In the genomic region with DNA sequence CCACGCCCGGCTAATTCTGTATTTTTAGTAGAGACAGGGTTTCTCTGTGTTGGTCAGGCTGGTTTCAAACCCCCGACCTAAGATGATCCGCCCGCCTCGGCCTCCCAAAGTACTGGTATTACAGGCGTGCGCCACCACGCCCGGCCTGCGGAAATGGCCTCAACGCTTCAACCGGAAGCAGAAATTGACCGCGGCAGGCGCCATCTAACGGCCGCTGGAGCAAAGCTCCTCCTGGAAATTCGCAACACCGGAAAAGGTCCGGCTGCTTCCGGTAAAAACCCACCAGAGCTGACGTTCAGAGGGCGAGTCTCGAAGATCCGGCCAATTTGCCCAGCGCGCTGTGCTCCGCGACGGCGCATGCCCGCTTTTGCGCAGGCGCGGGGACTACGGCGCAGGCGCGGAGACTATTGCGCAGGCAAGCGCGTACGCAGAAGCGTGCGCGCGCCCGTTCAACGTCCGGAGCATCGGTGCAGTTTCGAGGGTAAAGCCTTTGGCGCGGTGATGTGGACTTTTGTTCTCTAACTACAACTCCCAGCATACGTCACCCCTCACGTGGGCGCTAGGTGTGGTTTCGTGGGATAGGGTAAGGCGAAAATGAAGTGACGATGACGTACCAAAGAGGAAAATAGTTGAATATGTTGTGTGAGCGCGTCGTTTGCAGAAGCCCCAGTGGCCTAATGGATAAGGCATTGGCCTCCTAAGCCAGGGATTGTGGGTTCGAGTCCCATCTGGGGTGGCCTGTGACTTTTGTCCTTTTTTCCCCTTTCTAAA, we compare ENCODE assay signal across 8 cellular contexts. TPM values are rescaled to one million over a fixed set of nuclear protein-coding genes. Genes with fewer than 3 reads are reported as not detected.
DNase-seq lines count a peak whose midpoint lies in the region; TF ChIP-seq lines count a peak whose summit lies in the region.

No MANE protein-coding gene starts in this region.

- no peaks in the 10 kb centered on the region for H4K20me1 ChIP-seq in DOHH2 (ENCODE audit: control insufficient read depth, insufficient read depth, low read depth, low read length)
- no peaks in the 10 kb centered on the region for H4K20me1 ChIP-seq in GM23248 (ENCODE audit: insufficient read depth)
- H4K20me1 ChIP-seq in Karpas-422 (ENCODE audit: insufficient read depth, low read depth, low read length): no peaks in the 10 kb centered on the region

- peak overlapping the region; percentile 90 for H3K4me3 ChIP-seq in DOHH2 (ENCODE audit: low read length)
- H3K4me3 ChIP-seq in GM23248: peak overlapping the region; percentile 90
- H3K4me3 ChIP-seq in Karpas-422 (ENCODE audit: low read length): peak overlapping the region; percentile 95
- peak overlapping the region; percentile 59 to 98 (median 78) for H3K4me3 ChIP-seq in Peyer's patch
- H3K4me3 ChIP-seq in esophagus squamous epithelium: peak overlapping the region; percentile 57 to 100 (median 83)

- 1 to 2% methylated on average over 46 to 61 of the region's 66 CpGs for WGBS in GM23248 (ENCODE audit: low coverage in 1 of 2, low lambda C conversion rate in 2 of 2, missing lambda C conversion rate in 2 of 2), 2 experiments
- 0 to 3% methylated on average over 30 to 32 of the region's 66 CpGs for WGBS in esophagus squamous epithelium, 2 donors

- in situ Hi-C loops in GM23248 (cut with MboI): no loop called here

- H3K27ac ChIP-seq in DOHH2 (ENCODE audit: low read depth, low read length) (peak overlapping the region; percentile 96), GM23248 (peak overlapping the region; percentile 99), Karpas-422 (ENCODE audit: low read length) (peak overlapping the region; percentile 90), Peyer's patch (peak overlapping the region; percentile 91 to 100 (median 98)), esophagus squamous epithelium (peak overlapping the region; percentile 93 to 100 (median 100))

- peaks cover 16% of the 10 kb centered on the region for H3K36me3 ChIP-seq in DOHH2 (ENCODE audit: control insufficient read depth, low read length)
- no peaks in the 10 kb centered on the region for H3K36me3 ChIP-seq in GM23248 (ENCODE audit: low read depth)
- peaks cover 9% of the 10 kb centered on the region; the same call in 1 of the 2 replicates for H3K36me3 ChIP-seq in Karpas-422 (ENCODE audit: insufficient read depth, low read length)
- peaks cover 0 to under 1% (median 0%) of the 10 kb centered on the region in 3 donors for H3K36me3 ChIP-seq in Peyer's patch
- peaks cover 0 to 3% (median 0%) of the 10 kb centered on the region in 3 donors for H3K36me3 ChIP-seq in esophagus squamous epithelium

- H3K4me2 ChIP-seq in DOHH2 (ENCODE audit: low read length) (peak overlapping the region; percentile 92), GM23248 (ENCODE audit: unreplicated experiment) (peak overlapping the region; percentile 99), Karpas-422 (ENCODE audit: low read depth, low read length, poor library complexity, severe bottlenecking) (peak overlapping the region; percentile 88)

- TF ChIP-seq POLR2A in Peyer's patch (IDR thresholded peaks at IDR 0.05): peak in 1 of 2 donors; percentile 45
- TF ChIP-seq POLR2A in esophagus squamous epithelium (IDR thresholded peaks at IDR 0.05): peak in 2 of 4 donors; percentile 58 to 64

- H3K4me1 ChIP-seq in DOHH2 (ENCODE audit: control insufficient read depth, low read length): peaks cover 49% of the 10 kb centered on the region
- H3K4me1 ChIP-seq in GM23248 (ENCODE audit: insufficient read depth): 0 out of 2 replicates have a peak, but pooled peaks cover 6% of the 10 kb centered on the region
- H3K4me1 ChIP-seq in Karpas-422 (ENCODE audit: low read length): peaks cover 39% of the 10 kb centered on the region
- peaks cover 0 to 6% (median 0%) of the 10 kb centered on the region in 4 donors for H3K4me1 ChIP-seq in Peyer's patch
- H3K4me1 ChIP-seq in esophagus squamous epithelium: peaks cover 6 to 25% (median 6%) of the 10 kb centered on the region in 3 donors

- intact Hi-C loops in esophagus squamous epithelium (cut with DNase I): no loop called here

- peak; percentile 90 for TF ChIP-seq CTCF in DOHH2 (IDR thresholded peaks at IDR 0.05; ENCODE audit: low read depth, low read length, poor library complexity, severe bottlenecking)
- TF ChIP-seq CTCF in Peyer's patch (IDR thresholded peaks at IDR 0.05): peak; percentile 43 to 83 (median 74)
- TF ChIP-seq CTCF in esophagus squamous epithelium (IDR thresholded peaks at IDR 0.05): peak in 5 of 6 experiments; percentile 56 to 88 (median 74)

- DNase-seq in GM23248 (peak; percentile 99), Karpas-422 (peak; percentile 99), Peyer's patch (peak; percentile 98 to 100 (median 100)), activated T-helper 1 cell treated with Interleukin-2 at 50 U/mL for 16 hours (ENCODE audit: low read depth) (peak; percentile 94), esophagus squamous epithelium (lab: John Stamatoyannopoulos, UW) (peak; percentile 97), myocyte (ENCODE audit: low read depth) (peak; percentile 100)
- DNase-seq in stimulated activated CD8-positive, alpha-beta memory T cell treated with anti-CD3 and anti-CD28 coated beads, Interleukin-7, amount 100 ng/mL, for 4 hours (ENCODE audit: low read depth in 2 of 2): peak; percentile 95 to 99

- H3K9me3 ChIP-seq in DOHH2 (ENCODE audit: control insufficient read depth, insufficient read depth, low read length) (peaks cover 9% of the 10 kb centered on the region; the same call in 1 of the 2 replicates), GM23248 (ENCODE audit: low read depth) (no peaks in the 10 kb centered on the region), Karpas-422 (ENCODE audit: low read length) (no peaks in the 10 kb centered on the region), Peyer's patch (no peaks in the 10 kb centered on the region), esophagus squamous epithelium (peaks cover 0 to 4% (median 0%) of the 10 kb centered on the region in 3 donors)

- peaks cover 36% of the 10 kb centered on the region for H3F3A ChIP-seq in DOHH2 (ENCODE audit: control insufficient read depth, insufficient read depth)
- H3F3A ChIP-seq in GM23248 (ENCODE audit: insufficient read depth): peaks cover 18% of the 10 kb centered on the region

- H3K27me3 ChIP-seq in DOHH2 (ENCODE audit: control insufficient read depth, low read length) (no peaks in the 10 kb centered on the region), GM23248 (replicated peaks; ENCODE audit: insufficient read depth) (no peaks in the 10 kb centered on the region), Karpas-422 (ENCODE audit: low read length) (no peaks in the 10 kb centered on the region), Peyer's patch (no peaks in the 10 kb centered on the region), esophagus squamous epithelium (no peaks in the 10 kb centered on the region)

- H2AFZ ChIP-seq in GM23248: peak overlapping the region; percentile 98
- H2AFZ ChIP-seq in Karpas-422 (ENCODE audit: low read length): no peak overlapping the region; the same call in 1 of the 2 replicates

- H3K9ac ChIP-seq in GM23248 (peak overlapping the region; percentile 98), Karpas-422 (ENCODE audit: low read length) (peak overlapping the region; percentile 99)

- peaks cover 33% of the 10 kb centered on the region for H3K79me2 ChIP-seq in DOHH2 (ENCODE audit: control insufficient read depth, low read length)
- H3K79me2 ChIP-seq in GM23248 (ENCODE audit: insufficient read depth): peaks cover 25% of the 10 kb centered on the region
- H3K79me2 ChIP-seq in Karpas-422 (ENCODE audit: low read length): peaks cover 29% of the 10 kb centered on the region

- no peaks in the 10 kb centered on the region for H3K9me2 ChIP-seq in DOHH2 (replicated peaks; ENCODE audit: control insufficient read depth, low read length)
- no peaks in the 10 kb centered on the region for H3K9me2 ChIP-seq in GM23248 (ENCODE audit: insufficient read depth)
- H3K9me2 ChIP-seq in Karpas-422 (replicated peaks; ENCODE audit: insufficient read depth, low read length): no peaks in the 10 kb centered on the region; the same call in 1 of the 2 replicates

RNA-seq across cellular contexts. Expression of a gene that starts 0.9 kb away (rescaled TPM):
- 6.8 and 9.5 TPM in 2 replicates for total RNA-seq in GM23248 (2014; rRNA removed; shearing (Covaris generic))
- polyA plus RNA-seq in GM23248 (2016; fragmentation: Nextera tagmentation; extraction: Ambion mirVana): 30.4 and 35.1 TPM in 2 replicates
- 18.0 and 24.7 TPM in 2 replicates for total RNA-seq in Karpas-422 (2014; rRNA removed; shearing (Covaris generic); ENCODE audit: low replicate concordance)
- total RNA-seq in Peyer's patch: 10 to 100 TPM in 1 of 4 donors, 1 to 10 TPM in 2, not detected in 1; 4.4 to 12.1 (median 5.4) TPM
- 10 to 100 TPM in 1 of 4 donors, 1 to 10 TPM in 2, under 1 TPM in 1; 0.91 to 12.6 (median 4.4) TPM for total RNA-seq in esophagus squamous epithelium
- total RNA-seq in myocyte: 17.4 and 25.7 TPM in 2 replicates
- polyA plus RNA-seq in myocyte (2012): 31.0 TPM

RNA-seq across cellular contexts. Expression of a gene that starts 19.5 kb away (rescaled TPM):
- 35.3 and 39.7 TPM in 2 replicates for total RNA-seq in GM23248 (2014; rRNA removed; shearing (Covaris generic))
- polyA plus RNA-seq in GM23248 (2016; fragmentation: Nextera tagmentation; extraction: Ambion mirVana): 44.3 and 47.3 TPM in 2 replicates
- total RNA-seq in Karpas-422 (2014; rRNA removed; shearing (Covaris generic); ENCODE audit: low replicate concordance): 66.2 and 82.0 TPM in 2 replicates
- total RNA-seq in Peyer's patch (100 to 1,000 TPM in 1 of 4 donors, 10 to 100 TPM in 3; 57.6 to 182 (median 74.4) TPM), esophagus squamous epithelium (10 to 100 TPM; 29.4 to 77.6 (median 50.0) TPM), myocyte (81.1 and 82.3 TPM in 2 replicates)
- 58.3 TPM for polyA plus RNA-seq in myocyte (2012)

Comparison
In these comparisons a context has a peak if more than half of its experiments do, and no peak if none do; other contexts are left out.
1. Peak in every context shown above with its lines: DNase-seq, H3K4me3 ChIP-seq and H3K27ac ChIP-seq.